In the genomic region with DNA sequence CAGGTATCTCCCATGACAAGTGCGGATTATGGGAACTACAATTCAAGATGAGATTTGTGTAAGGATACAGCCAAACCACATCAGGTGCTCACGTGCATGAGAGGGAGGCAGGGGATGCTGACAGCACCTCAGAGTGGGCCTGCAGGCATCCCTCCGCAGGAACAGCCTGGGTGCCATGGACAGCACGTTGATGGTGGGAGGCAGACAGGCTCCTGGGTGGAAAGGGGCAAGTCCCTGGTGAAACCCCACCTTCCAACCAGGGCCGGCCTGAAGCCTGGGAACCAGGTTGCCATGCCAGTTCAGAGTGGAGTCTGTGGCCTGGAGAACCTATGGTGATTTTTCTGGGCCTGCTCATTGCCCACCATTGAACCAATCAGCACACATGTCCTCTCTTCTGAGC, we compare ENCODE assay signal across 9 cellular contexts.
"Had no signal": no experiment of that assay in that cellular context is flagged by ENCODE, and none has a peak within 500 bp of the region (broad histone marks: within the 10 kb centered on the region; RNA-seq: fewer than 3 reads in every experiment).

No MANE protein-coding gene starts in this region.

- H2AFZ ChIP-seq: GM23338 had no signal

- DNase-seq: H9, HCEC 1CT, HFFc6, IMR-90 had no signal

- FAIRE-seq: H1, H54, HTR-8/SVneo, K562 had no signal

- ATAC-seq: GM23338, K562 had no signal

- H3K4me2 ChIP-seq: GM23338 had no signal

- H3K4me3 ChIP-seq: GM23338, K562 had no signal
